Comparison of ENCODE assay signal across 15 cellular contexts in genomic region chr14:94062344-94062904, GRCh38. TPM values are rescaled to one million over a fixed set of nuclear protein-coding genes. Genes with fewer than 3 reads are reported as not detected.
DNase-seq lines count a peak whose midpoint lies in the region; ATAC-seq and TF ChIP-seq lines count a peak whose summit lies in the region.
"Had no signal": no experiment of that assay in that cellular context is flagged by ENCODE, and none has a peak within 500 bp of the region (broad histone marks: within the 10 kb centered on the region; RNA-seq: fewer than 3 reads in every experiment).

No MANE protein-coding gene starts in this region.

- POLR2A ChIA-PET in activated CD8-positive, alpha-beta T cell treated with anti-CD3 and anti-CD28 coated beads, Interleukin-2, amount 10 ng/mL, durations not matched to agents 7 days and 5 days (lab: Charles Lee): no interaction called here

- peak overlapping the region; percentile 28 for H3K27ac Mint-ChIP-seq in activated CD8-positive, alpha-beta T cell treated with anti-CD3 and anti-CD28 coated beads, Interleukin-2, amount 10 ng/mL, durations not matched to agents 7 days and 5 days
- H3K27ac Mint-ChIP-seq in nephron progenitor cell: no peak overlapping the region
- H3K27ac Mint-ChIP-seq: CD8-positive, alpha-beta T cell had no signal

- H3K4me1 Mint-ChIP-seq in activated CD8-positive, alpha-beta T cell treated with anti-CD3 and anti-CD28 coated beads, Interleukin-2, amount 10 ng/mL, durations not matched to agents 7 days and 5 days (ENCODE audit: low read depth): peaks cover 50% of the 10 kb centered on the region
- H3K4me1 Mint-ChIP-seq in nephron progenitor cell: peaks cover 18% of the 10 kb centered on the region

- H3K4me2 ChIP-seq in GM23248 (ENCODE audit: unreplicated experiment): peak overlapping the region; percentile 67

- H4K20me1 ChIP-seq in GM23248 (ENCODE audit: insufficient read depth): peaks cover 17% of the 10 kb centered on the region; the same call in 1 of the 2 replicates

- WGBS in GM23248 (ENCODE audit: low coverage in 1 of 2, low lambda C conversion rate in 2 of 2, missing lambda C conversion rate in 2 of 2), 2 experiments: 32 to 34% methylated on average over 9 of the region's 9 CpGs

- in situ Hi-C loops in GM23248 (cut with MboI): no loop called here

- H3K27me3 ChIP-seq in ACC112 (ENCODE audit: insufficient read depth, low read length) (no peaks in the 10 kb centered on the region), GM23248 (replicated peaks; ENCODE audit: insufficient read depth) (no peaks in the 10 kb centered on the region)
- H3K27me3 ChIP-seq: thyroid gland had no signal

- H3K79me2 ChIP-seq in ACC112 (ENCODE audit: control insufficient read depth, insufficient read depth, low read length, unreplicated experiment) (peaks cover 65% of the 10 kb centered on the region), GM23248 (ENCODE audit: insufficient read depth) (peaks cover 97% of the 10 kb centered on the region)

- peak overlapping the region; percentile 20; the same call in 1 of the 2 replicates for H3K9ac ChIP-seq in GM23248

- peaks cover 24% of the 10 kb centered on the region for H3K4me1 ChIP-seq in ACC112 (ENCODE audit: control insufficient read depth, insufficient read depth, low read length, unreplicated experiment)
- H3K4me1 ChIP-seq in GM23248 (ENCODE audit: insufficient read depth): peaks cover 18% of the 10 kb centered on the region

- DNase-seq in GM23248 (peak; percentile 73), fibroblast of villous mesenchyme (ENCODE audit: low read depth) (peak; percentile 16), nephron progenitor cell (no peak), NCI-H1694 (lab: John Stamatoyannopoulos, UW) (no peak)
- no peak for DNase-seq in activated CD8-positive, alpha-beta T cell treated with anti-CD3 and anti-CD28 coated beads, Interleukin-2, amount 10 ng/mL, durations not matched to agents 7 days and 5 days
- DNase-seq: hippocampal formation, NCI-H510A treated with DMSO at 0.1 percent for 48 hours, Right ventricle myocardium superior, thyroid gland had no signal

- peaks cover 76% of the 10 kb centered on the region for H3K36me3 Mint-ChIP-seq in activated CD8-positive, alpha-beta T cell treated with anti-CD3 and anti-CD28 coated beads, Interleukin-2, amount 10 ng/mL, durations not matched to agents 7 days and 5 days (ENCODE audit: low read depth)
- peaks cover 78% of the 10 kb centered on the region for H3K36me3 Mint-ChIP-seq in nephron progenitor cell (ENCODE audit: low read depth)

- CTCF ChIA-PET in activated CD8-positive, alpha-beta T cell treated with anti-CD3 and anti-CD28 coated beads, Interleukin-2, amount 10 ng/mL, durations not matched to agents 7 days and 5 days (lab: Charles Lee): interaction anchor here (1.0 to 1.1 kb wide), 2 partner anchors 70 to 123 kb away, joined by 3 read pairs; no protein-coding TSS in a partner anchor

- peaks cover 1% of the 10 kb centered on the region for H3K9me3 Mint-ChIP-seq in activated CD8-positive, alpha-beta T cell treated with anti-CD3 and anti-CD28 coated beads, Interleukin-2, amount 10 ng/mL, durations not matched to agents 7 days and 5 days (ENCODE audit: insufficient read depth)
- H3K9me3 Mint-ChIP-seq in nephron progenitor cell: peaks cover 11% of the 10 kb centered on the region
- H3K9me3 Mint-ChIP-seq: activated T-helper 17 cell treated with anti-CD3 and anti-CD28 coated beads, Interleukin-2, amount 50 U/mL, for 72 hours; CD8-positive, alpha-beta T cell had no signal

- peak overlapping the region; percentile 62 for H3K27ac ChIP-seq in ACC112 (ENCODE audit: low read depth, low read length)
- H3K27ac ChIP-seq in GM23248: peak overlapping the region; percentile 57
- H3K27ac ChIP-seq: thyroid gland had no signal

- peaks cover 16% of the 10 kb centered on the region; the same call in 1 of the 2 replicates for H3F3A ChIP-seq in GM23248 (ENCODE audit: insufficient read depth)

- no peak for ATAC-seq in activated CD8-positive, alpha-beta T cell treated with anti-CD3 and anti-CD28 coated beads, Interleukin-2, amount 10 ng/mL, durations not matched to agents 7 days and 5 days
- ATAC-seq in HG02610 (IDR thresholded peaks at IDR 0.05; ENCODE audit: unreplicated experiment): no peak
- ATAC-seq in GM18517 (IDR thresholded peaks at IDR 0.05; ENCODE audit: unreplicated experiment): no peak
- ATAC-seq: activated T-helper 17 cell treated with anti-CD3 and anti-CD28 coated beads, Interleukin-2, amount 50 U/mL, for 72 hours; CD8-positive, alpha-beta T cell; HCT116 had no signal

- H3K4me3 Mint-ChIP-seq in activated CD8-positive, alpha-beta T cell treated with anti-CD3 and anti-CD28 coated beads, Interleukin-2, amount 10 ng/mL, durations not matched to agents 7 days and 5 days: no peak overlapping the region
- no peak overlapping the region for H3K4me3 Mint-ChIP-seq in nephron progenitor cell
- H3K4me3 Mint-ChIP-seq: activated T-helper 17 cell treated with anti-CD3 and anti-CD28 coated beads, Interleukin-2, amount 50 U/mL, for 72 hours; CD8-positive, alpha-beta T cell had no signal

- H3K4me3 ChIP-seq in ACC112 (ENCODE audit: low read depth, low read length) (peak overlapping the region; percentile 39; the same call in 1 of the 2 replicates), GM23248 (peak overlapping the region; percentile 49), fibroblast of villous mesenchyme (ENCODE audit: low read depth, low read length) (no peak overlapping the region)
- H3K4me3 ChIP-seq: thyroid gland had no signal

- H3K36me3 ChIP-seq in ACC112 (ENCODE audit: insufficient read depth, low read length) (peaks cover 37% of the 10 kb centered on the region), GM23248 (ENCODE audit: low read depth) (peaks cover 39% of the 10 kb centered on the region)

- H3K9me3 ChIP-seq in GM23248 (ENCODE audit: low read depth): no peaks in the 10 kb centered on the region
- H3K9me3 ChIP-seq: thyroid gland had no signal

- H2AFZ ChIP-seq in ACC112 (ENCODE audit: low read length, unreplicated experiment) (no peak overlapping the region), GM23248 (no peak overlapping the region)

- H3K9me2 ChIP-seq in GM23248 (ENCODE audit: insufficient read depth): no peaks in the 10 kb centered on the region

- no peaks in the 10 kb centered on the region for H3K27me3 Mint-ChIP-seq in activated CD8-positive, alpha-beta T cell treated with anti-CD3 and anti-CD28 coated beads, Interleukin-2, amount 10 ng/mL, durations not matched to agents 7 days and 5 days (ENCODE audit: low read depth)
- H3K27me3 Mint-ChIP-seq in nephron progenitor cell (ENCODE audit: low read depth, poor library complexity): no peaks in the 10 kb centered on the region
- H3K27me3 Mint-ChIP-seq: activated T-helper 17 cell treated with anti-CD3 and anti-CD28 coated beads, Interleukin-2, amount 50 U/mL, for 72 hours had no signal

- TF ChIP-seq CTCF in fibroblast of villous mesenchyme (IDR thresholded peaks at IDR 0.05; ENCODE audit: insufficient read depth, low read depth, low read length) (no peak), nephron progenitor cell (IDR thresholded peaks at IDR 0.05) (no peak)

RNA-seq across cellular contexts. Expression of gene DDX24, which starts 18.6 kb away (rescaled TPM):
- 123 and 125 TPM in 2 replicates for total RNA-seq in GM23248 (2014; rRNA removed; shearing (Covaris generic))
- polyA plus RNA-seq in GM23248 (2016; fragmentation: Nextera tagmentation; extraction: Ambion mirVana): 143 and 149 TPM in 2 replicates
- total RNA-seq in activated CD8-positive, alpha-beta T cell treated with anti-CD3 and anti-CD28 coated beads, Interleukin-2, amount 10 ng/mL, durations not matched to agents 7 days and 5 days: 100 to 1,000 TPM; 172 to 184 TPM
- total RNA-seq in fibroblast of villous mesenchyme: 92.1 and 128 TPM in 2 replicates

RNA-seq across cellular contexts. Expression of gene IFI27L1, which starts 18.7 kb away (rescaled TPM):
- total RNA-seq in GM23248 (2014; rRNA removed; shearing (Covaris generic)): 13.5 and 14.2 TPM in 2 replicates
- 31.8 and 32.6 TPM in 2 replicates for polyA plus RNA-seq in GM23248 (2016; fragmentation: Nextera tagmentation; extraction: Ambion mirVana)
- 10 to 100 TPM; 34.7 to 41.3 TPM for total RNA-seq in activated CD8-positive, alpha-beta T cell treated with anti-CD3 and anti-CD28 coated beads, Interleukin-2, amount 10 ng/mL, durations not matched to agents 7 days and 5 days
- total RNA-seq in fibroblast of villous mesenchyme: 9.9 and 15.8 TPM in 2 replicates

RNA-seq across cellular contexts. Expression of gene OTUB2, which starts 36.3 kb away (rescaled TPM):
- total RNA-seq in GM23248 (2014; rRNA removed; shearing (Covaris generic)): 1.0 and 1.9 TPM in 2 replicates
- polyA plus RNA-seq in GM23248 (2016; fragmentation: Nextera tagmentation; extraction: Ambion mirVana): 1.3 and 1.6 TPM in 2 replicates
- total RNA-seq in activated CD8-positive, alpha-beta T cell treated with anti-CD3 and anti-CD28 coated beads, Interleukin-2, amount 10 ng/mL, durations not matched to agents 7 days and 5 days: 1 to 10 TPM; 1.4 to 1.7 TPM
- 0.97 and 1.3 TPM in 2 replicates for total RNA-seq in fibroblast of villous mesenchyme
- total RNA-seq: CD8-positive, alpha-beta T cell had no signal

RNA-seq across cellular contexts. Expression of gene IFI27, which starts 48.1 kb away (rescaled TPM):
- not detected in 2 replicates for total RNA-seq in GM23248 (2014; rRNA removed; shearing (Covaris generic))
- polyA plus RNA-seq in GM23248 (2016; fragmentation: Nextera tagmentation; extraction: Ambion mirVana): not detected in 2 replicates
- total RNA-seq in activated CD8-positive, alpha-beta T cell treated with anti-CD3 and anti-CD28 coated beads, Interleukin-2, amount 10 ng/mL, durations not matched to agents 7 days and 5 days: 100 to 1,000 TPM; 116 to 129 TPM
- 51.4 and 103 TPM in 2 replicates for total RNA-seq in fibroblast of villous mesenchyme

Comparison
In these comparisons a context has a peak if more than half of its experiments do, and no peak if none do; other contexts are left out.
1. DNase-seq: peak in GM23248 (single experiment) and fibroblast of villous mesenchyme (single experiment); none in activated CD8-positive, alpha-beta T cell treated with anti-CD3 and anti-CD28 coated beads, Interleukin-2, amount 10 ng/mL, durations not matched to agents 7 days and 5 days (single experiment), nephron progenitor cell (single experiment) and NCI-H1694 (single experiment).